10 cellular contexts compared by ENCODE assay signal in the genomic region with DNA sequence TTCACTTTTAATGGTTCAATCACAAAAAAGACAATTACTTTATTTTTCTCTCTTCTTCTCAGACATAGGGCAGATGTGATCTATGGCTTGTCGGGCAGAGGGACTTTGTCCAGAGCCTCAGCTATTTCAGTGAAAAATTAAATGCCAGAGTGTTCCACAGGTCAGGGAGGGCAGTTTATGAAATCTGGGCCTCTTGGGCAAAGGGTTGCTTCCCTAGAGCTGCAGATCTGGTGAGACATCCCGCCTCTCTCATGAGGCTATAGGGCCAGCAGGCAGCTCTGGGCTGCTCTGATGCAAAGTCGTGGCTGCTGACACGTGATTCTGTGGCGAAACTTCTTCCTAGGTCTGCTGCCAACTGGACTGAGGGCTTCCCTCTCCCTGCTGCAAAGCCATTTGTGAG. TPM values are rescaled to one million over a fixed set of nuclear protein-coding genes. Genes with fewer than 3 reads are reported as not detected.
DNase-seq lines count a peak whose midpoint lies in the region; ATAC-seq and TF ChIP-seq lines count a peak whose summit lies in the region.
"Had no signal": no experiment of that assay in that cellular context is flagged by ENCODE, and none has a peak within 500 bp of the region (broad histone marks: within the 10 kb centered on the region; RNA-seq: fewer than 3 reads in every experiment).

No MANE protein-coding gene starts in this region.

- H3K9me2 ChIP-seq in Karpas-422 (replicated peaks; ENCODE audit: insufficient read depth, low read length) = no peaks in the 10 kb centered on the region

- H3K9me3 ChIP-seq in Karpas-422 (ENCODE audit: low read length) (no peaks in the 10 kb centered on the region), transverse colon (no peaks in the 10 kb centered on the region)
- H3K9me3 ChIP-seq in CD8-positive, alpha-beta T cell (ENCODE audit: low read length) = no peaks in the 10 kb centered on the region

- peaks cover 15% of the 10 kb centered on the region for H3K27me3 Mint-ChIP-seq in brain
- H3K27me3 Mint-ChIP-seq in activated T-helper 2 cell treated with anti-CD3 and anti-CD28 coated beads, Interferon-gamma antibody, Interleukin-2, Interleukin-4, amounts not matched to agents 10 μg/mL and 5 μg/mL and 100 μg/mL, durations not matched to agents 14 hours and 24 hours and 36 hours (ENCODE audit: low read depth) = peaks cover 24% of the 10 kb centered on the region
- peaks cover 11% of the 10 kb centered on the region for H3K27me3 Mint-ChIP-seq in CD8-positive, alpha-beta T cell (ENCODE audit: low read depth)
- peaks cover 32% of the 10 kb centered on the region for H3K27me3 Mint-ChIP-seq in activated CD4-positive, alpha-beta memory T cell treated with anti-CD3 and anti-CD28 coated beads, Interleukin-2, amount 10 ng/mL, durations not matched to agents 7 days and 5 days

- ATAC-seq in CD8-positive, alpha-beta T cell = no peak
- no peak for ATAC-seq in HG02870 (IDR thresholded peaks at IDR 0.05; ENCODE audit: unreplicated experiment)
- ATAC-seq: K562 had no signal

- TF ChIP-seq CTCF in brain (conservative IDR thresholded peaks at IDR 0.05) (no peak), transverse colon (IDR thresholded peaks at IDR 0.05) (no peak)
- no peak for TF ChIP-seq CTCF in CD8-positive, alpha-beta T cell (IDR thresholded peaks at IDR 0.05)

- DNase-seq in Karpas-422 (peak; percentile 89), transverse colon (peak; percentile 77)
- no peak for DNase-seq in activated T-helper 2 cell treated with anti-CD3 and anti-CD28 coated beads, Interferon-gamma antibody, Interleukin-2, Interleukin-4, amounts not matched to agents 10 μg/mL and 5 μg/mL and 100 μg/mL, durations not matched to agents 14 hours and 24 hours and 36 hours (ENCODE audit: low spot score)
- no peak for DNase-seq in CD8-positive, alpha-beta T cell
- DNase-seq in activated CD4-positive, alpha-beta memory T cell treated with anti-CD3 and anti-CD28 coated beads, Interleukin-2, amount 10 ng/mL, durations not matched to agents 7 days and 5 days = no peak
- DNase-seq: activated CD4-positive, alpha-beta memory T cell treated with anti-CD3 and anti-CD28 coated beads for 36 hours had no signal

- H3K36me3 ChIP-seq in Karpas-422 (ENCODE audit: insufficient read depth, low read length) (peaks cover 11% of the 10 kb centered on the region; the same call in 1 of the 2 replicates), transverse colon (no peaks in the 10 kb centered on the region)
- H3K36me3 ChIP-seq in CD8-positive, alpha-beta T cell (ENCODE audit: insufficient read depth, low read length) = no peaks in the 10 kb centered on the region

- H3K36me3 Mint-ChIP-seq in brain = no peaks in the 10 kb centered on the region
- no peaks in the 10 kb centered on the region for H3K36me3 Mint-ChIP-seq in activated T-helper 2 cell treated with anti-CD3 and anti-CD28 coated beads, Interferon-gamma antibody, Interleukin-2, Interleukin-4, amounts not matched to agents 10 μg/mL and 5 μg/mL and 100 μg/mL, durations not matched to agents 14 hours and 24 hours and 36 hours (ENCODE audit: low read depth)
- no peaks in the 10 kb centered on the region for H3K36me3 Mint-ChIP-seq in CD8-positive, alpha-beta T cell
- no peaks in the 10 kb centered on the region for H3K36me3 Mint-ChIP-seq in activated CD4-positive, alpha-beta memory T cell treated with anti-CD3 and anti-CD28 coated beads, Interleukin-2, amount 10 ng/mL, durations not matched to agents 7 days and 5 days (ENCODE audit: low read depth)
- H3K36me3 Mint-ChIP-seq: activated CD4-positive, alpha-beta memory T cell treated with anti-CD3 and anti-CD28 coated beads for 36 hours had no signal

- no peaks in the 10 kb centered on the region for H3K27me3 ChIP-seq in Karpas-422 (ENCODE audit: low read length)
- no peaks in the 10 kb centered on the region for H3K27me3 ChIP-seq in layer of hippocampus (ENCODE audit: control insufficient read depth, insufficient read depth, low read length)
- no peaks in the 10 kb centered on the region for H3K27me3 ChIP-seq in transverse colon
- H3K27me3 ChIP-seq in CD8-positive, alpha-beta T cell (ENCODE audit: insufficient read depth, low read length) = no peaks in the 10 kb centered on the region

- POLR2A ChIA-PET in CD8-positive, alpha-beta T cell (lab: Charles Lee) = no interaction called here
- POLR2A ChIA-PET in activated CD4-positive, alpha-beta memory T cell treated with anti-CD3 and anti-CD28 coated beads, Interleukin-2, amount 10 ng/mL, durations not matched to agents 7 days and 5 days (lab: Charles Lee) = no interaction called here

- H3K27ac ChIP-seq in Karpas-422 (ENCODE audit: low read length) (peak overlapping the region; percentile 86), layer of hippocampus (ENCODE audit: low read depth, low read length) (peak overlapping the region; percentile 72), transverse colon (peak overlapping the region; percentile 51 to 81 (median 64))
- no peak overlapping the region for H3K27ac ChIP-seq in CD8-positive, alpha-beta T cell (ENCODE audit: low read depth, low read length)

- H3K4me1 ChIP-seq in Karpas-422 (ENCODE audit: low read length) = peaks cover 97% of the 10 kb centered on the region
- peaks cover 18 to 48% (median 40%) of the 10 kb centered on the region in 4 donors for H3K4me1 ChIP-seq in transverse colon
- peaks cover 5% of the 10 kb centered on the region for H3K4me1 ChIP-seq in CD8-positive, alpha-beta T cell (ENCODE audit: insufficient read depth, low read length)

- TF ChIP-seq POLR2A in transverse colon (IDR thresholded peaks at IDR 0.05) = no peak

- peak overlapping the region; percentile 71 for H3K4me2 ChIP-seq in Karpas-422 (ENCODE audit: low read depth, low read length, poor library complexity, severe bottlenecking)

- H3K4me3 ChIP-seq in Karpas-422 (ENCODE audit: low read length) = peak overlapping the region; percentile 37
- no peak overlapping the region for H3K4me3 ChIP-seq in transverse colon
- no peak overlapping the region for H3K4me3 ChIP-seq in CD8-positive, alpha-beta T cell (ENCODE audit: low read depth, low read length)
- H3K4me3 ChIP-seq: K562 had no signal

- H3K4me3 Mint-ChIP-seq in brain = no peak overlapping the region
- no peak overlapping the region for H3K4me3 Mint-ChIP-seq in activated T-helper 2 cell treated with anti-CD3 and anti-CD28 coated beads, Interferon-gamma antibody, Interleukin-2, Interleukin-4, amounts not matched to agents 10 μg/mL and 5 μg/mL and 100 μg/mL, durations not matched to agents 14 hours and 24 hours and 36 hours (ENCODE audit: low read depth)
- H3K4me3 Mint-ChIP-seq in CD8-positive, alpha-beta T cell = no peak overlapping the region
- H3K4me3 Mint-ChIP-seq in activated CD4-positive, alpha-beta memory T cell treated with anti-CD3 and anti-CD28 coated beads, Interleukin-2, amount 10 ng/mL, durations not matched to agents 7 days and 5 days = no peak overlapping the region
- H3K4me3 Mint-ChIP-seq: activated CD4-positive, alpha-beta memory T cell treated with anti-CD3 and anti-CD28 coated beads for 36 hours had no signal

- in situ Hi-C loops in transverse colon (cut with MboI; ENCODE audit: low pct_ligation_motif_present in 1 of 4, low pct_unique_long_range_greater_than_20kb in 1 of 4, low sequenced_read_pairs in 3 of 4) = no loop called here

- H3K4me1 Mint-ChIP-seq in brain = peaks cover 57% of the 10 kb centered on the region
- peaks cover 15% of the 10 kb centered on the region for H3K4me1 Mint-ChIP-seq in activated T-helper 2 cell treated with anti-CD3 and anti-CD28 coated beads, Interferon-gamma antibody, Interleukin-2, Interleukin-4, amounts not matched to agents 10 μg/mL and 5 μg/mL and 100 μg/mL, durations not matched to agents 14 hours and 24 hours and 36 hours (ENCODE audit: low read depth)
- H3K4me1 Mint-ChIP-seq in CD8-positive, alpha-beta T cell (ENCODE audit: low read depth) = peaks cover 6% of the 10 kb centered on the region
- H3K4me1 Mint-ChIP-seq in activated CD4-positive, alpha-beta memory T cell treated with anti-CD3 and anti-CD28 coated beads, Interleukin-2, amount 10 ng/mL, durations not matched to agents 7 days and 5 days = peaks cover 21% of the 10 kb centered on the region

- H4K20me1 ChIP-seq in Karpas-422 (ENCODE audit: insufficient read depth, low read depth, low read length) = peaks cover 4% of the 10 kb centered on the region; the same call in 1 of the 2 replicates

- H3K79me2 ChIP-seq in Karpas-422 (ENCODE audit: low read length) = peaks cover 93% of the 10 kb centered on the region

- CTCF ChIA-PET in CD8-positive, alpha-beta T cell (lab: Charles Lee) = no interaction called here
- CTCF ChIA-PET in activated CD4-positive, alpha-beta memory T cell treated with anti-CD3 and anti-CD28 coated beads, Interleukin-2, amount 10 ng/mL, durations not matched to agents 7 days and 5 days (lab: Charles Lee) = no interaction called here

- H2AFZ ChIP-seq in Karpas-422 (ENCODE audit: low read length) = no peak overlapping the region

- intact Hi-C loops in transverse colon (cut with DNase I; ENCODE audit: low total_unique reads) = no loop called here
- intact Hi-C loops in activated T-helper 2 cell treated with anti-CD3 and anti-CD28 coated beads, Interferon-gamma antibody, Interleukin-2, Interleukin-4, amounts not matched to agents 10 μg/mL and 5 μg/mL and 100 μg/mL, durations not matched to agents 14 hours and 24 hours and 36 hours (cut with micrococcal nuclease) = loop anchor here (2.0 kb wide), 1 partner anchor 49 kb away; no protein-coding TSS in a partner anchor
- intact Hi-C loops in CD8-positive, alpha-beta T cell (cut with DNase I, micrococcal nuclease) = no loop called here

- H3K27ac Mint-ChIP-seq in brain = peak overlapping the region in 3 of 5 experiments; percentile 7 to 81 (median 45)
- no peak overlapping the region for H3K27ac Mint-ChIP-seq in activated T-helper 2 cell treated with anti-CD3 and anti-CD28 coated beads, Interferon-gamma antibody, Interleukin-2, Interleukin-4, amounts not matched to agents 10 μg/mL and 5 μg/mL and 100 μg/mL, durations not matched to agents 14 hours and 24 hours and 36 hours
- no peak overlapping the region for H3K27ac Mint-ChIP-seq in CD8-positive, alpha-beta T cell
- H3K27ac Mint-ChIP-seq in activated CD4-positive, alpha-beta memory T cell treated with anti-CD3 and anti-CD28 coated beads, Interleukin-2, amount 10 ng/mL, durations not matched to agents 7 days and 5 days = no peak overlapping the region
- H3K27ac Mint-ChIP-seq: activated CD4-positive, alpha-beta memory T cell treated with anti-CD3 and anti-CD28 coated beads for 36 hours had no signal

- peaks cover 0 to 5% (median 0%) of the 10 kb centered on the region in 5 experiments for H3K9me3 Mint-ChIP-seq in brain
- H3K9me3 Mint-ChIP-seq in activated T-helper 2 cell treated with anti-CD3 and anti-CD28 coated beads, Interferon-gamma antibody, Interleukin-2, Interleukin-4, amounts not matched to agents 10 μg/mL and 5 μg/mL and 100 μg/mL, durations not matched to agents 14 hours and 24 hours and 36 hours = no peaks in the 10 kb centered on the region
- H3K9me3 Mint-ChIP-seq in CD8-positive, alpha-beta T cell = no peaks in the 10 kb centered on the region
- no peaks in the 10 kb centered on the region for H3K9me3 Mint-ChIP-seq in activated CD4-positive, alpha-beta memory T cell treated with anti-CD3 and anti-CD28 coated beads, Interleukin-2, amount 10 ng/mL, durations not matched to agents 7 days and 5 days
- H3K9me3 Mint-ChIP-seq: activated CD4-positive, alpha-beta memory T cell treated with anti-CD3 and anti-CD28 coated beads for 36 hours had no signal

- no peak for TF ChIP-seq EP300 in transverse colon (IDR thresholded peaks at IDR 0.05; ENCODE audit: low read depth)

- WGBS in transverse colon (ENCODE audit: low coverage in 1 of 2), 2 donors = 23 to 50% methylated on average over 1 to 5 of the region's 5 CpGs

- peak overlapping the region; percentile 86 for H3K9ac ChIP-seq in Karpas-422 (ENCODE audit: low read length)

RNA-seq across cellular contexts. Expression of gene CLMN, which starts 6.0 kb away (rescaled TPM):
- 40.1 and 56.1 TPM in 2 replicates for total RNA-seq in Karpas-422 (2014; rRNA removed; shearing (Covaris generic); ENCODE audit: low replicate concordance)
- 10.7 TPM for polyA plus RNA-seq in brain (ENCODE audit: insufficient read depth, low read depth, low replicate concordance)
- total RNA-seq in transverse colon = 100 to 1,000 TPM in 1 of 4 donors, 10 to 100 TPM in 3; 71.1 to 118 (median 90.1) TPM
- total RNA-seq in activated T-helper 2 cell treated with anti-CD3 and anti-CD28 coated beads, Interferon-gamma antibody, Interleukin-2, Interleukin-4, amounts not matched to agents 10 μg/mL and 5 μg/mL and 100 μg/mL, durations not matched to agents 14 hours and 24 hours and 36 hours = 0.51 and 1.3 TPM in 2 replicates
- under 1 TPM; 0.50 to 0.95 TPM for total RNA-seq in CD8-positive, alpha-beta T cell
- total RNA-seq in activated CD4-positive, alpha-beta memory T cell treated with anti-CD3 and anti-CD28 coated beads, Interleukin-2, amount 10 ng/mL, durations not matched to agents 7 days and 5 days = under 1 TPM; 0.33 to 0.48 TPM

Comparison
In these comparisons a context has a peak if more than half of its experiments do, and no peak if none do; other contexts are left out.
1. DNase-seq: peak in Karpas-422 (single experiment) and transverse colon (single experiment); none in activated T-helper 2 cell treated with anti-CD3 and anti-CD28 coated beads, Interferon-gamma antibody, Interleukin-2, Interleukin-4, amounts not matched to agents 10 μg/mL and 5 μg/mL and 100 μg/mL, durations not matched to agents 14 hours and 24 hours and 36 hours (single experiment), CD8-positive, alpha-beta T cell (0 of 7) and activated CD4-positive, alpha-beta memory T cell treated with anti-CD3 and anti-CD28 coated beads, Interleukin-2, amount 10 ng/mL, durations not matched to agents 7 days and 5 days (single experiment).
2. H3K27ac Mint-ChIP-seq: peak in brain (3 of 5); none in activated T-helper 2 cell treated with anti-CD3 and anti-CD28 coated beads, Interferon-gamma antibody, Interleukin-2, Interleukin-4, amounts not matched to agents 10 μg/mL and 5 μg/mL and 100 μg/mL, durations not matched to agents 14 hours and 24 hours and 36 hours (single experiment), CD8-positive, alpha-beta T cell (single experiment) and activated CD4-positive, alpha-beta memory T cell treated with anti-CD3 and anti-CD28 coated beads, Interleukin-2, amount 10 ng/mL, durations not matched to agents 7 days and 5 days (single experiment).
3. RNA of gene CLMN, which starts 6.0 kb away (total RNA-seq): 71.1 to 118 TPM in transverse colon and 40.1 to 56.1 TPM in Karpas-422; 0.51 to 1.3 TPM in activated T-helper 2 cell treated with anti-CD3 and anti-CD28 coated beads, Interferon-gamma antibody, Interleukin-2, Interleukin-4, amounts not matched to agents 10 μg/mL and 5 μg/mL and 100 μg/mL, durations not matched to agents 14 hours and 24 hours and 36 hours, 0.50 to 0.95 TPM in CD8-positive, alpha-beta T cell and 0.33 to 0.48 TPM in activated CD4-positive, alpha-beta memory T cell treated with anti-CD3 and anti-CD28 coated beads, Interleukin-2, amount 10 ng/mL, durations not matched to agents 7 days and 5 days; every median in the first group is over 10 times any median in the second.